In the genomic region with DNA sequence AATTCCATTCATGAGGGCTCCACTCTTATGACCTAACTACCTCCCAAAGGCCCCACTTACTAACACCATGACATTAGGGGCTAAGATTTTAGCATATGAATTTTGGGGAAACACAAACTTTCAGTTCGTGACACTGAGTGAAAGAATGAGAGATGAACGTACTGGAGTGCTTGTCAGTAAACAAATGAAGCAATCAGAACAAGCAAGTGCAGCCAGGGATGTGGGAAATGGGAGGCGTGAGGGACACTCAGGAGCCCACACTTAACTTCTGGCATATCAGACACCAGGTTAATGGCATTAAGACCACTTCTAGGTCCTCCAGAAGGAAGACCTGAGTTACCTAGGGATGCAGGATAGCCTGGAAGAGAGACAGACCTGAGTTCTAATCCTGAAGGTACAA, we compare ENCODE assay signal across 15 cellular contexts. TPM values are rescaled to one million over a fixed set of nuclear protein-coding genes. Genes with fewer than 3 reads are reported as not detected.
DNase-seq lines count a peak whose midpoint lies in the region; ATAC-seq lines count a peak whose summit lies in the region.
"Had no signal": no experiment of that assay in that cellular context is flagged by ENCODE, and none has a peak within 500 bp of the region (broad histone marks: within the 10 kb centered on the region; RNA-seq: fewer than 3 reads in every experiment).

No MANE protein-coding gene starts in this region.

- no peak for DNase-seq in activated naive CD4-positive, alpha-beta T cell treated with anti-CD3 and anti-CD28 coated beads, Interleukin-2, amount 50 U/mL, for 72 hours (ENCODE audit: low spot score in 2 of 2)
- no peak for DNase-seq in activated naive CD4-positive, alpha-beta T cell treated with anti-CD3 and anti-CD28 coated beads, Interleukin-2, amount 50 U/mL, for 16 hours
- no peak for DNase-seq in stimulated activated naive B cell treated with anti-CD40 and anti-IgM and Interleukin-4, amounts not matched to agents 10 μg/mL and 1 μg/mL and 100 μg/mL, for 72 hours
- DNase-seq in HCEC 1CT, result no peak
- DNase-seq: heart right ventricle, immature natural killer cell, left ventricle myocardium superior, NCI-H2171 treated with DMSO at 0.1 percent for 48 hours, NCI-H69, Right ventricle myocardium superior had no signal

- peaks cover 0 to 2% of the 10 kb centered on the region in 2 donors for H3K9me3 Mint-ChIP-seq in activated naive CD4-positive, alpha-beta T cell treated with anti-CD3 and anti-CD28 coated beads, Interleukin-2, amount 50 U/mL, for 72 hours
- no peaks in the 10 kb centered on the region for H3K9me3 Mint-ChIP-seq in activated T-helper 17 cell treated with anti-CD3 and anti-CD28 coated beads, Interleukin-2, amount 50 U/mL, for 72 hours
- H3K9me3 Mint-ChIP-seq in stimulated activated naive B cell treated with anti-CD40 and anti-IgM and Interleukin-4, amounts not matched to agents 10 μg/mL and 1 μg/mL and 100 μg/mL, for 72 hours, result peaks cover 0 to 2% of the 10 kb centered on the region in 2 donors
- H3K9me3 Mint-ChIP-seq: dendritic cell treated with granulocyte-macrophage colony-stimulating factor and Interleukin-4, amounts not matched to agents 40 ng/mL and 50 ng/mL, for 4 days; immature natural killer cell had no signal

- peaks cover 15% of the 10 kb centered on the region in 2 donors for H3K36me3 Mint-ChIP-seq in activated naive CD4-positive, alpha-beta T cell treated with anti-CD3 and anti-CD28 coated beads, Interleukin-2, amount 50 U/mL, for 72 hours
- peaks cover 29% of the 10 kb centered on the region for H3K36me3 Mint-ChIP-seq in activated T-helper 17 cell treated with anti-CD3 and anti-CD28 coated beads, Interleukin-2, amount 50 U/mL, for 72 hours (ENCODE audit: low read depth)
- H3K36me3 Mint-ChIP-seq in stimulated activated naive B cell treated with anti-CD40 and anti-IgM and Interleukin-4, amounts not matched to agents 10 μg/mL and 1 μg/mL and 100 μg/mL, for 72 hours, result peaks cover 0 to 10% of the 10 kb centered on the region in 2 donors
- H3K36me3 Mint-ChIP-seq: immature natural killer cell had no signal

- H3K4me3 Mint-ChIP-seq in activated T-helper 17 cell treated with anti-CD3 and anti-CD28 coated beads, Interleukin-2, amount 50 U/mL, for 72 hours, result peak overlapping the region; percentile 99
- peak overlapping the region; percentile 41 to 56 for H3K4me3 Mint-ChIP-seq in stimulated activated naive B cell treated with anti-CD40 and anti-IgM and Interleukin-4, amounts not matched to agents 10 μg/mL and 1 μg/mL and 100 μg/mL, for 72 hours
- H3K4me3 Mint-ChIP-seq: dendritic cell treated with granulocyte-macrophage colony-stimulating factor and Interleukin-4, amounts not matched to agents 40 ng/mL and 50 ng/mL, for 4 days had no signal

- no peaks in the 10 kb centered on the region for H3K27me3 Mint-ChIP-seq in activated T-helper 17 cell treated with anti-CD3 and anti-CD28 coated beads, Interleukin-2, amount 50 U/mL, for 72 hours
- H3K27me3 Mint-ChIP-seq in stimulated activated naive B cell treated with anti-CD40 and anti-IgM and Interleukin-4, amounts not matched to agents 10 μg/mL and 1 μg/mL and 100 μg/mL, for 72 hours, result no peaks in the 10 kb centered on the region
- H3K27me3 Mint-ChIP-seq: dendritic cell treated with granulocyte-macrophage colony-stimulating factor and Interleukin-4, amounts not matched to agents 40 ng/mL and 50 ng/mL, for 4 days had no signal

- peak overlapping the region; percentile 27 to 86 for H3K27ac Mint-ChIP-seq in activated naive CD4-positive, alpha-beta T cell treated with anti-CD3 and anti-CD28 coated beads, Interleukin-2, amount 50 U/mL, for 72 hours
- H3K27ac Mint-ChIP-seq in activated T-helper 17 cell treated with anti-CD3 and anti-CD28 coated beads, Interleukin-2, amount 50 U/mL, for 72 hours, result peak overlapping the region; percentile 100
- H3K27ac Mint-ChIP-seq in stimulated activated naive B cell treated with anti-CD40 and anti-IgM and Interleukin-4, amounts not matched to agents 10 μg/mL and 1 μg/mL and 100 μg/mL, for 72 hours, result peak overlapping the region; percentile 89
- H3K27ac Mint-ChIP-seq: dendritic cell treated with granulocyte-macrophage colony-stimulating factor and Interleukin-4, amounts not matched to agents 40 ng/mL and 50 ng/mL, for 4 days had no signal

- ATAC-seq in activated naive CD4-positive, alpha-beta T cell treated with anti-CD3 and anti-CD28 coated beads, Interleukin-2, amount 50 U/mL, for 72 hours, result peak in 1 of 2 donors; percentile 2
- peak; percentile 8 for ATAC-seq in GM18520 (IDR thresholded peaks at IDR 0.05; ENCODE audit: unreplicated experiment)
- ATAC-seq in activated T-helper 17 cell treated with anti-CD3 and anti-CD28 coated beads, Interleukin-2, amount 50 U/mL, for 72 hours (replicated peaks), result peak; percentile 13
- ATAC-seq in stimulated activated naive B cell treated with anti-CD40 and anti-IgM and Interleukin-4, amounts not matched to agents 10 μg/mL and 1 μg/mL and 100 μg/mL, for 72 hours (replicated peaks), result peak; percentile 15 to 18
- no peak for ATAC-seq in HG03196 (IDR thresholded peaks at IDR 0.05; ENCODE audit: unreplicated experiment)
- ATAC-seq: heart right ventricle, left ventricle myocardium superior had no signal

- H3K4me1 Mint-ChIP-seq in activated T-helper 17 cell treated with anti-CD3 and anti-CD28 coated beads, Interleukin-2, amount 50 U/mL, for 72 hours, result peaks cover 44% of the 10 kb centered on the region
- peaks cover 36 to 65% of the 10 kb centered on the region in 2 donors for H3K4me1 Mint-ChIP-seq in stimulated activated naive B cell treated with anti-CD40 and anti-IgM and Interleukin-4, amounts not matched to agents 10 μg/mL and 1 μg/mL and 100 μg/mL, for 72 hours

RNA-seq across cellular contexts. Expression of gene MDFIC, which starts 2.3 kb away (rescaled TPM):
- total RNA-seq in activated naive CD4-positive, alpha-beta T cell treated with anti-CD3 and anti-CD28 coated beads, Interleukin-2, amount 50 U/mL, for 72 hours, result 10 to 100 TPM; 41.0 to 86.0 TPM
- 10 to 100 TPM; 64.1 to 97.3 TPM for total RNA-seq in activated T-helper 17 cell treated with anti-CD3 and anti-CD28 coated beads, Interleukin-2, amount 50 U/mL, for 72 hours
- total RNA-seq: OCI-LY7 had no signal
